Comparison of ENCODE assay signal across 35 cellular contexts in the genomic region with DNA sequence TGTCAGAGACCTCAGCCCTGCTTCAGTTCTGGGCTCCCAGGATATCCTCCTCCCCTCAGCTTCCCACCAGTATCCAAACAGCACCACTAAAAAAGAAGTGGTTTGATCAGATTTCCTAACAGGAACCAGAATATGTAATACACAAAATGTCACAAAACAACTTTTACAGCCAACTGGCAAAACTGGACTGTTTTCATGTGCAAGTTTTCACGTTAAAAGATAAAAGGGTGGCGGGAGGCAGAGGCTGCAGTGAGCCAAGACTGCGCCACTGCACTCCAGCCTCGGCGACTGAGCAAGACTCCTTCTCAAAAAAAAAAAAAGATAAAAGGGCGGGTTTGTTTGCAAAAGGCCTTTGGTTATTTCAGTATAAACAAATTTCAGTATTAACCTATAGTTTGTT. TPM values are rescaled to one million over a fixed set of nuclear protein-coding genes. Genes with fewer than 3 reads are reported as not detected.
"Had no signal": no experiment of that assay in that cellular context is flagged by ENCODE, and none has a peak within 500 bp of the region (broad histone marks: within the 10 kb centered on the region; RNA-seq: fewer than 3 reads in every experiment).

No MANE protein-coding gene starts in this region.

- H3K4me3 ChIP-seq: SK-N-MC had no signal

- H3K4me1 Mint-ChIP-seq: activated CD4-positive, alpha-beta T cell treated with anti-CD3 and anti-CD28 coated beads for 36 hours; activated CD8-positive, alpha-beta memory T cell treated with anti-CD3 and anti-CD28 coated beads, Interleukin-2, amount 10 ng/mL, durations not matched to agents 7 days and 5 days; activated T-helper 17 cell treated with anti-CD3 and anti-CD28 coated beads, Interleukin-2, amount 50 U/mL, for 72 hours had no signal

- H3K9me3 Mint-ChIP-seq: activated naive CD4-positive, alpha-beta T cell treated with anti-CD3 and anti-CD28 coated beads for 36 hours; activated T-helper 17 cell treated with anti-CD3 and anti-CD28 coated beads, Interleukin-2, amount 50 U/mL, for 72 hours; T-cell had no signal

- H3K27ac ChIP-seq: brain microvascular endothelial cell, SK-N-MC had no signal

- H3K27ac Mint-ChIP-seq: activated CD4-positive, alpha-beta T cell treated with anti-CD3 and anti-CD28 coated beads for 36 hours; activated CD8-positive, alpha-beta memory T cell treated with anti-CD3 and anti-CD28 coated beads, Interleukin-2, amount 10 ng/mL, durations not matched to agents 7 days and 5 days; activated naive CD4-positive, alpha-beta T cell treated with anti-CD3 and anti-CD28 coated beads for 36 hours; activated naive CD8-positive, alpha-beta T cell had no signal

- ATAC-seq: activated CD4-positive, alpha-beta T cell treated with anti-CD3 and anti-CD28 coated beads for 36 hours; activated CD8-positive, alpha-beta memory T cell treated with anti-CD3 and anti-CD28 coated beads, Interleukin-2, amount 10 ng/mL, durations not matched to agents 7 days and 5 days; activated T-helper 17 cell treated with anti-CD3 and anti-CD28 coated beads, Interleukin-2, amount 50 U/mL, for 72 hours; Panc1; Right ventricle myocardium inferior; T-cell had no signal

- H3K4me3 Mint-ChIP-seq: activated CD4-positive, alpha-beta T cell treated with anti-CD3 and anti-CD28 coated beads for 36 hours; activated CD8-positive, alpha-beta memory T cell treated with anti-CD3 and anti-CD28 coated beads, Interleukin-2, amount 10 ng/mL, durations not matched to agents 7 days and 5 days; activated naive CD4-positive, alpha-beta T cell treated with anti-CD3 and anti-CD28 coated beads for 36 hours; activated naive CD8-positive, alpha-beta T cell; activated T-helper 17 cell treated with anti-CD3 and anti-CD28 coated beads, Interleukin-2, amount 50 U/mL, for 72 hours; T-cell had no signal

- H3K27me3 Mint-ChIP-seq: activated CD4-positive, alpha-beta T cell treated with anti-CD3 and anti-CD28 coated beads for 36 hours; activated CD8-positive, alpha-beta memory T cell treated with anti-CD3 and anti-CD28 coated beads, Interleukin-2, amount 10 ng/mL, durations not matched to agents 7 days and 5 days; activated naive CD8-positive, alpha-beta T cell; activated T-helper 17 cell treated with anti-CD3 and anti-CD28 coated beads, Interleukin-2, amount 50 U/mL, for 72 hours; T-cell had no signal

- H3K27me3 ChIP-seq: brain microvascular endothelial cell had no signal

- DNase-seq: activated CD4-positive, alpha-beta T cell treated with anti-CD3 and anti-CD28 coated beads for 36 hours; activated CD4-positive, alpha-beta T cell treated with anti-CD3 and anti-CD28 coated beads, Interleukin-2, amount 50 U/mL, for 48 hours; activated CD8-positive, alpha-beta memory T cell treated with anti-CD3 and anti-CD28 coated beads, Interleukin-2, amount 10 ng/mL, durations not matched to agents 7 days and 5 days; activated gamma-delta T cell; activated naive CD4-positive, alpha-beta T cell treated with anti-CD3 and anti-CD28 coated beads for 36 hours; activated T-cell treated with anti-CD3 and anti-CD28 coated beads, Interleukin-2, amount 50 U/mL, for 48 hours; amygdala; brain microvascular endothelial cell; cerebellar nuclear complex; KG1; NCI-H1092; NCI-H1417 treated with DMSO at 0.1 percent for 48 hours; NCI-H1694; NCI-H2029; NCI-H2107; NCI-H2171 treated with DMSO at 0.1 percent for 48 hours; NCI-H226; NCI-H510A; NCI-H526 treated with DMSO at 0.1 percent for 48 hours; NCI-H82; NK-92 treated with Interleukin-12 subunit alpha and Interleukin-12 subunit beta, amount 100 ng/mL, for 24 hours; OCI-M1; RPMI8226; T-cell; T-helper 2 cell; T1000 had no signal

RNA-seq across cellular contexts. Expression of a gene that starts 36.9 kb away (rescaled TPM):
- total RNA-seq: activated CD4-positive, alpha-beta T cell treated with anti-CD3 and anti-CD28 coated beads for 36 hours; activated CD8-positive, alpha-beta memory T cell treated with anti-CD3 and anti-CD28 coated beads, Interleukin-2, amount 10 ng/mL, durations not matched to agents 7 days and 5 days; activated naive CD4-positive, alpha-beta T cell treated with anti-CD3 and anti-CD28 coated beads for 36 hours; astrocyte; cardiac septum; LHCN-M2; MCF 10A; Right ventricle myocardium inferior; T-cell had no signal
